30 cellular contexts compared by ENCODE assay signal in the genomic region with DNA sequence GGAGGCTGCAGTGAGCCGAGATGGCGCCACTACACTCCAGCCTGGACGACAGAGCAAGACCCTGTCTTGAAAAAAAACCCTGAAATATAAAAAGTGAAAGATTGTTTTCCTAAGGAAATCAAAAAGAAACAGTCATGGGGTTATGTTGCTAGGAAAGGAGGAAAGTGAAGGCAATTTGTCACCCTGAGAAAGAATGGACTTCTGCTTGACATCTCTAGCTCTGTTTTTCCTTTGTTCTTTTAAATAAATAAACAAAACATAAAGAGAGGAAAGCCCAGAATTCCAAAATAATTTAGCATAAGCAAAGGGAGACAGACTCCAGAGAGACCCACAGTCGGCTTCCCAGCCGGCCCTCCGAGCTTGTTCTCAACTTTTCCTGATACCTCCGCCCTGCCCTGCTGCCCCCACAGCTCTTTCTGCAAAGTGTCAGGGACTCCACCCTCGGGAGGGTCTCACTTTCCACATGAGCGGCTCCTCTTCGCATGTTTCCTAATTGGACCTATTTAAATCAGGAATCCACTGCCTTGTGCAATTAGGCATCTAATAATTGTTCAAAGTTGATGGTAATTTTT.
"Had no signal": no experiment of that assay in that cellular context is flagged by ENCODE, and none has a peak within 500 bp of the region (broad histone marks: within the 10 kb centered on the region; RNA-seq: fewer than 3 reads in every experiment).

No MANE protein-coding gene starts in this region.

- H3K36me3 Mint-ChIP-seq: naive B cell; naive thymus-derived CD8-positive, alpha-beta T cell; natural killer cell treated with Interleukin-12 subunit alpha and Interleukin-12 subunit beta and Interleukin-15 and Interleukin-18, amount 100 ng/mL, for 72 hours; stimulated activated naive B cell treated with anti-CD40 and anti-IgM and Interleukin-4, amounts not matched to agents 10 μg/mL and 1 μg/mL and 100 μg/mL, for 72 hours; type B pancreatic cell had no signal

- ATAC-seq: naive thymus-derived CD8-positive, alpha-beta T cell; natural killer cell treated with Interleukin-12 subunit alpha and Interleukin-12 subunit beta and Interleukin-15 and Interleukin-18, amount 100 ng/mL, for 72 hours; psoas muscle; right lobe of liver; stimulated activated naive B cell treated with anti-CD40 and anti-IgM and Interleukin-4, amounts not matched to agents 10 μg/mL and 1 μg/mL and 100 μg/mL, for 72 hours; upper lobe of right lung had no signal

- H3K9me3 ChIP-seq: neutrophil, ovary, psoas muscle, right lobe of liver, sigmoid colon, stomach, thoracic aorta, thyroid gland, tibial nerve, upper lobe of right lung, uterus had no signal

- H3K36me3 ChIP-seq: neutrophil, ovary, right lobe of liver, sigmoid colon, stomach, thoracic aorta, thyroid gland, tibial nerve, upper lobe of right lung, uterus had no signal

- H3K4me3 Mint-ChIP-seq: naive B cell; naive thymus-derived CD8-positive, alpha-beta T cell; natural killer cell treated with Interleukin-12 subunit alpha and Interleukin-12 subunit beta and Interleukin-15 and Interleukin-18, amount 100 ng/mL, for 72 hours; nephron progenitor cell; neural crest cell; stimulated activated naive B cell treated with anti-CD40 and anti-IgM and Interleukin-4, amounts not matched to agents 10 μg/mL and 1 μg/mL and 100 μg/mL, for 72 hours; stimulated activated naive CD8-positive, alpha-beta T cell treated with anti-CD3 and anti-CD28 coated beads, Interleukin-15, Interleukin-2, amounts not matched to agents 100 ng/mL and 50 ng/mL, for 24 hours; type B pancreatic cell had no signal

- H3K27ac ChIP-seq: neutrophil, ovary, parathyroid adenoma, psoas muscle, right lobe of liver, sigmoid colon, stomach, thoracic aorta, thyroid gland, tibial nerve, upper lobe of right lung, uterus had no signal

- H3K27me3 ChIP-seq: neutrophil, ovary, right lobe of liver, sigmoid colon, stomach, thyroid gland, tibial nerve, upper lobe of right lung, uterus had no signal

- H3K27ac Mint-ChIP-seq: naive B cell; naive thymus-derived CD8-positive, alpha-beta T cell; natural killer cell treated with Interleukin-12 subunit alpha and Interleukin-12 subunit beta and Interleukin-15 and Interleukin-18, amount 100 ng/mL, for 72 hours; nephron progenitor cell; progenitor cell of endocrine pancreas; stimulated activated naive B cell treated with anti-CD40 and anti-IgM and Interleukin-4, amounts not matched to agents 10 μg/mL and 1 μg/mL and 100 μg/mL, for 72 hours; stimulated activated naive CD8-positive, alpha-beta T cell treated with anti-CD3 and anti-CD28 coated beads, Interleukin-15, Interleukin-2, amounts not matched to agents 100 ng/mL and 50 ng/mL, for 24 hours; type B pancreatic cell had no signal

- H3K79me2 ChIP-seq: parathyroid adenoma had no signal

- H3K4me1 ChIP-seq: parathyroid adenoma, psoas muscle, right lobe of liver, sigmoid colon, stomach, thyroid gland, tibial nerve, upper lobe of right lung, uterus had no signal

- H3K4me3 ChIP-seq: ovary, psoas muscle, right lobe of liver, sigmoid colon, stomach, thoracic aorta, thyroid gland, tibial nerve, upper lobe of right lung, uterus had no signal

- DNase-seq: naive B cell; naive thymus-derived CD8-positive, alpha-beta T cell; nephron progenitor cell; nucleus accumbens; ovary; psoas muscle; right cardiac atrium; right lobe of liver; sigmoid colon; small intestine; stimulated activated CD4-positive, alpha-beta T cell treated with anti-CD3 and anti-CD28 coated beads, Interleukin-12 subunit alpha, Interleukin-12 subunit beta, amount 100 ng/mL, for 4 hours; stimulated activated CD4-positive, alpha-beta T cell treated with anti-CD3 and anti-CD28 coated beads, Interleukin-1b, Interleukin-23, amount 100 ng/mL, for 48 hours; stimulated activated CD4-positive, alpha-beta T cell treated with anti-CD3 and anti-CD28 coated beads, Interleukin-4, amount 100 ng/mL, for 1 hour; stimulated activated CD4-positive, alpha-beta T cell treated with anti-CD3 and anti-CD28 coated beads, Interleukin-4, amount 100 ng/mL, for 4 hours; stimulated activated CD8-positive, alpha-beta memory T cell treated with anti-CD3 and anti-CD28 coated beads, Interleukin-4, amount 100 ng/mL, for 48 hours; stimulated activated naive B cell treated with anti-CD40 and anti-IgM and Interleukin-4, amounts not matched to agents 10 μg/mL and 1 μg/mL and 100 μg/mL, for 72 hours; stimulated activated naive CD4-positive, alpha-beta T cell treated with Interleukin-2 at 50 U/mL for 16 hours; stomach; thyroid gland; upper lobe of right lung; uterus had no signal

- H3K4me1 Mint-ChIP-seq: naive B cell; stimulated activated naive B cell treated with anti-CD40 and anti-IgM and Interleukin-4, amounts not matched to agents 10 μg/mL and 1 μg/mL and 100 μg/mL, for 72 hours had no signal

- H3K27me3 Mint-ChIP-seq: stimulated activated naive CD8-positive, alpha-beta T cell treated with anti-CD3 and anti-CD28 coated beads, Interleukin-15, Interleukin-2, amounts not matched to agents 100 ng/mL and 50 ng/mL, for 24 hours; type B pancreatic cell had no signal

- H3K9me3 Mint-ChIP-seq: naive B cell; naive thymus-derived CD8-positive, alpha-beta T cell; natural killer cell treated with Interleukin-12 subunit alpha and Interleukin-12 subunit beta and Interleukin-15 and Interleukin-18, amount 100 ng/mL, for 72 hours; neural crest cell; stimulated activated naive B cell treated with anti-CD40 and anti-IgM and Interleukin-4, amounts not matched to agents 10 μg/mL and 1 μg/mL and 100 μg/mL, for 72 hours; stimulated activated naive CD8-positive, alpha-beta T cell treated with anti-CD3 and anti-CD28 coated beads, Interleukin-15, Interleukin-2, amounts not matched to agents 100 ng/mL and 50 ng/mL, for 24 hours had no signal

- H2AFZ ChIP-seq: parathyroid adenoma had no signal

- H3K9ac ChIP-seq: parathyroid adenoma had no signal
